ENCODE assay signal across 15 cellular contexts in the genomic region with DNA sequence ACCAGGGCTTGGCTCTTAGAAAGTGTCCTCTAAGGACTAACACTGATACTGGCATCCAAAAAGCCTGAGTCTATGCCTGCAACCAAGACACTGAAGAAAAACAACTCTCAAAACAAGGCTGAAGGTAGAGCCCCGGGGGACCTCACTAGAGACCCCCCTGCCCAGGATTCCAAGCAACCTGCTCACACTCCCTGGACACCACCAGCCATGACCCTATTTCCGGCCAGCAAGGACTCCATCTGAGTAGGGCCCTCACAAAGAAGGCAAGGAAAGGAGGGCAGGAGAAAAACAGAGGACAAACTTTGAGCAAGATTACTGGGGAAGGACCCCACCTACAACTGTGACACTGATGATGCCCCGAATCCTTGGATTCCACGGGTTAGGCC.
DNase-seq lines count a peak whose midpoint lies in the region; ATAC-seq, FAIRE-seq and TF ChIP-seq lines count a peak whose summit lies in the region.
"Had no signal": no experiment of that assay in that cellular context is flagged by ENCODE, and none has a peak within 500 bp of the region (broad histone marks: within the 10 kb centered on the region; RNA-seq: fewer than 3 reads in every experiment).

No MANE protein-coding gene starts in this region.

- H3K4me3 ChIP-seq in BLaER1 = no peak overlapping the region
- H3K4me3 ChIP-seq in mesenchymal stem cell (ENCODE audit: insufficient read depth in 1 of 2, low read depth in 1 of 2, low read length in 2 of 2) = no peak overlapping the region
- no peak overlapping the region for H3K4me3 ChIP-seq in HepG2 (replicated peaks in 1 of 3; ENCODE audit: insufficient read depth in 1 of 3, low read depth in 2 of 3, low read length in 3 of 3)
- H3K4me3 ChIP-seq: K562 had no signal

- H3K4me1 ChIP-seq in BLaER1 = peaks cover 65% of the 10 kb centered on the region
- H3K4me1 ChIP-seq in mesenchymal stem cell (ENCODE audit: control insufficient read depth, insufficient read depth, low read depth, low read length) = no peaks in the 10 kb centered on the region
- peaks cover 26% of the 10 kb centered on the region for H3K4me1 ChIP-seq in HepG2 (ENCODE audit: insufficient read depth, low read length)

- no peak for TF ChIP-seq EP300 in HepG2 (IDR thresholded peaks at IDR 0.05; ENCODE audit: low read depth in 2 of 2, low read length in 2 of 2)
- TF ChIP-seq EP300 in HepG2 (CRISPR knock-in tag; IDR thresholded peaks at IDR 0.05; ENCODE audit: borderline replicate concordance) = no peak

- H4K20me1 ChIP-seq in BLaER1 (no peaks in the 10 kb centered on the region), HepG2 (ENCODE audit: insufficient read depth, low read length) (no peaks in the 10 kb centered on the region)

- H2BK5ac ChIP-seq in mesenchymal stem cell (ENCODE audit: low read depth, low read length, poor library complexity, severe bottlenecking) = no peak overlapping the region

- WGBS in mesenchymal stem cell = 75% methylated on average over 4 of the region's 4 CpGs
- 26% methylated on average over 4 of the region's 4 CpGs for WGBS in HepG2 (ENCODE audit: low lambda C conversion rate)

- H3K4me3 Mint-ChIP-seq in progenitor cell of endocrine pancreas (ENCODE audit: low read depth) = no peak overlapping the region
- H3K4me3 Mint-ChIP-seq: CD4-positive, alpha-beta memory T cell; HFFc6 had no signal

- no peak overlapping the region for H3K14ac ChIP-seq in mesenchymal stem cell (ENCODE audit: low read length in 2 of 2)

- POLR2A ChIA-PET in HepG2 (lab: Yijun Ruan, JAX) = no interaction called here

- H3K27ac Mint-ChIP-seq in progenitor cell of endocrine pancreas = peak overlapping the region; percentile 67
- H3K27ac Mint-ChIP-seq: HFFc6 had no signal

- in situ Hi-C loops in HepG2 (cut with HindIII; ENCODE audit: extremely low pct_ligation_motif_present, low pct_unique_long_range_greater_than_20kb) = no loop called here

- H3K36me3 Mint-ChIP-seq in progenitor cell of endocrine pancreas (ENCODE audit: insufficient read depth) = no peaks in the 10 kb centered on the region
- H3K36me3 Mint-ChIP-seq: CD4-positive, alpha-beta memory T cell had no signal

- BruUV-seq in HepG2 (replicated peaks; lab: Mats Ljungman, UMichigan) = no TSS peak

- intact Hi-C loops in HepG2 (cut with micrococcal nuclease; ENCODE audit: unreplicated experiment) = no loop called here

- peak overlapping the region; percentile 70 for H3K27ac ChIP-seq in BLaER1
- no peak overlapping the region for H3K27ac ChIP-seq in mesenchymal stem cell (ENCODE audit: low read length, poor library complexity, severe bottlenecking)
- H3K27ac ChIP-seq in HepG2 (ENCODE audit: extremely low read length, insufficient read depth, low read length) = no peak overlapping the region
- H3K27ac ChIP-seq: C4-2B had no signal

- H3K36me3 ChIP-seq in BLaER1 (no peaks in the 10 kb centered on the region), mesenchymal stem cell (ENCODE audit: control insufficient read depth in 1 of 2, insufficient read depth in 2 of 2, low read depth in 1 of 2, low read length in 2 of 2) (no peaks in the 10 kb centered on the region), HepG2 (replicated peaks in 1 of 2; ENCODE audit: control insufficient read depth in 1 of 2, insufficient read depth in 2 of 2, low read length in 2 of 2) (no peaks in the 10 kb centered on the region)

- H3K27me3 ChIP-seq in BLaER1 (0 out of 2 replicates have a peak, but pooled peaks cover 7% of the 10 kb centered on the region), mesenchymal stem cell (ENCODE audit: control insufficient read depth in 1 of 2, insufficient read depth in 1 of 2, low read length in 2 of 2) (no peaks in the 10 kb centered on the region), HepG2 (ENCODE audit: control insufficient read depth in 1 of 2, insufficient read depth in 2 of 2, low read length in 2 of 2) (peaks cover 7 to 64% of the 10 kb centered on the region in 2 experiments)

- no peak for TF ChIP-seq POLR2A in HepG2 (IDR thresholded peaks at IDR 0.05; ENCODE audit: insufficient read depth in 1 of 2, low read depth in 2 of 2, low read length in 2 of 2)

- H3K79me1 ChIP-seq in mesenchymal stem cell (replicated peaks; ENCODE audit: low read length, poor library complexity, severe bottlenecking) = no peaks in the 10 kb centered on the region

- H2BK12ac ChIP-seq in mesenchymal stem cell (ENCODE audit: low read length in 2 of 2) = no peak overlapping the region

- H2AK5ac ChIP-seq in mesenchymal stem cell (ENCODE audit: low read length, severe bottlenecking) = no peak overlapping the region

- H3K9ac ChIP-seq in BLaER1 (no peak overlapping the region), mesenchymal stem cell (ENCODE audit: low read length) (no peak overlapping the region), HepG2 (ENCODE audit: insufficient read depth, low read depth, low read length) (no peak overlapping the region)

- H2AFZ ChIP-seq in mesenchymal stem cell (ENCODE audit: low read depth, low read length) (no peak overlapping the region), HepG2 (ENCODE audit: low read length) (no peak overlapping the region)

- no peak overlapping the region for H3K23ac ChIP-seq in mesenchymal stem cell (ENCODE audit: low read length in 2 of 2)

- peaks cover 25% of the 10 kb centered on the region for H3K4me1 Mint-ChIP-seq in progenitor cell of endocrine pancreas (ENCODE audit: low read depth)

- no peak for TF ChIP-seq RAD21 in HepG2 (CRISPR knock-in tag; IDR thresholded peaks at IDR 0.05)

- no peak overlapping the region for H3K4ac ChIP-seq in mesenchymal stem cell (ENCODE audit: low read depth in 1 of 2, low read length in 2 of 2)

- H3K9me3 ChIP-seq in BLaER1 (peaks cover 42% of the 10 kb centered on the region), mesenchymal stem cell (ENCODE audit: control insufficient read depth, low read length) (peaks cover 10% of the 10 kb centered on the region), HepG2 (ENCODE audit: low read length) (no peaks in the 10 kb centered on the region)

- CTCF ChIA-PET in HepG2 (lab: Yijun Ruan, JAX; ENCODE audit: low intra/inter-chr PET ratio, low total read pairs) = no interaction called here

- no peaks in the 10 kb centered on the region for H3K79me2 ChIP-seq in HepG2 (ENCODE audit: insufficient read depth, low read length)

- no peak overlapping the region for H4K8ac ChIP-seq in mesenchymal stem cell (ENCODE audit: low read length)

- H3K18ac ChIP-seq in mesenchymal stem cell (ENCODE audit: low read depth in 1 of 2, low read length in 2 of 2) = no peak overlapping the region

- peak overlapping the region; percentile 59 for H3K4me2 ChIP-seq in BLaER1
- H3K4me2 ChIP-seq in mesenchymal stem cell (ENCODE audit: low read length, poor library complexity, severe bottlenecking) = no peak overlapping the region
- H3K4me2 ChIP-seq in HepG2 (ENCODE audit: low read depth, low read length) = no peak overlapping the region

- FAIRE-seq in HepG2 (lab: Jason Lieb, UNC) = no peak
- FAIRE-seq: GM12891, K562 had no signal

- ATAC-seq in GM18867 (IDR thresholded peaks at IDR 0.05; ENCODE audit: unreplicated experiment) (peak; percentile 13), HepG2 (no peak)
- ATAC-seq: K562 had no signal

- H3K9me3 Mint-ChIP-seq in progenitor cell of endocrine pancreas (ENCODE audit: low read depth) = peaks cover 6% of the 10 kb centered on the region

- no peak overlapping the region for H2BK120ac ChIP-seq in mesenchymal stem cell (ENCODE audit: low read depth, low read length)

- DNase-seq in mesenchymal stem cell = no peak
- no peak for DNase-seq in progenitor cell of endocrine pancreas (ENCODE audit: low spot score, unreplicated experiment)
- DNase-seq in HepG2 (ENCODE audit: low spot score) = no peak
- DNase-seq in hepatic stellate cell (ENCODE audit: low spot score) = no peak
- DNase-seq in hippocampal formation (lab: John Stamatoyannopoulos, UW) = no peak
- DNase-seq: ACHN; CD4-positive, alpha-beta memory T cell; DMS79; HCEC 1CT; HFFc6 had no signal

- H4K91ac ChIP-seq in mesenchymal stem cell (ENCODE audit: low read length) = no peak overlapping the region

- peaks cover 29% of the 10 kb centered on the region for H3K27me3 Mint-ChIP-seq in progenitor cell of endocrine pancreas

- H2BK15ac ChIP-seq in mesenchymal stem cell (ENCODE audit: low read depth, poor library complexity, severe bottlenecking) = peak overlapping the region; percentile 49

- no peak for TF ChIP-seq CTCF in progenitor cell of endocrine pancreas (IDR thresholded peaks at IDR 0.05; ENCODE audit: unreplicated experiment)
- no peak for TF ChIP-seq CTCF in HepG2 (CRISPR knock-in tag; IDR thresholded peaks at IDR 0.05)

TF ChIP-seq in HepG2, 621 proteins besides CTCF, POLR2A, EP300 and RAD21:
- TF ChIP-seq FOXJ3 (CRISPR knock-in tag; IDR thresholded peaks at IDR 0.05; ENCODE audit: borderline replicate concordance) (no peak), NFE2L1 (CRISPR knock-in tag; IDR thresholded peaks at IDR 0.05; ENCODE audit: borderline replicate concordance) (no peak), ZNF335 (CRISPR knock-in tag; IDR thresholded peaks at IDR 0.05) (no peak), TBX3 (IDR thresholded peaks at IDR 0.05; ENCODE audit: borderline replicate concordance) (no peak), MEIS2 (CRISPR knock-in tag; IDR thresholded peaks at IDR 0.05) (no peak), RFX5 (IDR thresholded peaks at IDR 0.05; ENCODE audit: low read depth, low read length) (no peak)
- TF ChIP-seq, protein P1, sequence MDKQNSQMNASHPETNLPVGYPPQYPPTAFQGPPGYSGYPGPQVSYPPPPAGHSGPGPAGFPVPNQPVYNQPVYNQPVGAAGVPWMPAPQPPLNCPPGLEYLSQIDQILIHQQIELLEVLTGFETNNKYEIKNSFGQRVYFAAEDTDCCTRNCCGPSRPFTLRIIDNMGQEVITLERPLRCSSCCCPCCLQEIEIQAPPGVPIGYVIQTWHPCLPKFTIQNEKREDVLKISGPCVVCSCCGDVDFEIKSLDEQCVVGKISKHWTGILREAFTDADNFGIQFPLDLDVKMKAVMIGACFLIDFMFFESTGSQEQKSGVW (CRISPR knock-in tag; IDR thresholded peaks at IDR 0.05; ENCODE audit: borderline replicate concordance) = no peak
